22 cellular contexts compared by ENCODE assay signal in the genomic region with DNA sequence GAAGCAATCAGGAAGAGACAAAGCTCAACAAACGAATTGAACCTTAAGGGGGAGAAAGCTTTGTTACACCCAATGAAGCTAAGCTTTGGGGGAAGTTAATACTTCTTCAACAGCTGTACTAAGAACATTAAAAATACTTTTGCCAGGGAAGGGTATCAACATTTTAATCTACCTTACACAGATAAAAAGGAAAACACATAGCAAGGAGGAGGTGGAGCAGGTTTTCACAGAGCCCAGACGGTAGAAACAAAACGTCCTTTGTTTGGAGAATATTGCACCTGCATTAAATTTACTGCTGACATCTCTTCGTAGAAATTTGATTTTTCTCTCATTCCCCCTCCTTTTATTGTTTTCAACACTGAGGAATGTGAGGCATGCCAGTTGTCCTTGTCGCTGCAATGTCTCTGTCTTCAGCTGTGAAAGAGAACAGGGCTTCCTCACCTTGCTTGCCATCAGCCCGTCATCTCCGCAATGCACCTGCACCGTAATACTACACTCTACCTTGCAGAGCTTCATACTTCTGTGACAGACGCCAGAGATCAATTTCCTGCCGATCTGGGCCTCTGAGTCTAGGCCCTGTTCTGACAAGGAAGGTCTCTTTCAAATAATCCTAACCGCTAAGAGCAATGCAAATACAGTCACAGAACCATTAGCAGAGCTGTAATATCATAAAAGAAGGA.
DNase-seq lines count a peak whose midpoint lies in the region; ATAC-seq and TF ChIP-seq lines count a peak whose summit lies in the region.
"Had no signal": no experiment of that assay in that cellular context is flagged by ENCODE, and none has a peak within 500 bp of the region (broad histone marks: within the 10 kb centered on the region; RNA-seq: fewer than 3 reads in every experiment).

No MANE protein-coding gene starts in this region.

- ATAC-seq in body of pancreas (peak; percentile 42), mucosa of descending colon (peak; percentile 88), HG02763 (IDR thresholded peaks at IDR 0.05; ENCODE audit: unreplicated experiment) (no peak)
- ATAC-seq: activated CD4-positive, alpha-beta T cell treated with anti-CD3 and anti-CD28 coated beads for 36 hours; activated T-cell treated with anti-CD3 and anti-CD28 coated beads, Interleukin-2, amount 50 U/mL, for 72 hours; naive thymus-derived CD8-positive, alpha-beta T cell; sciatic nerve; stimulated activated effector memory CD8-positive, alpha-beta T cell treated with anti-CD3 and anti-CD28 coated beads, Interleukin-12 subunit alpha, Interleukin-12 subunit beta, amount 100 ng/mL, for 72 hours had no signal

- no peaks in the 10 kb centered on the region for H3K36me3 ChIP-seq in body of pancreas (replicated peaks in 1 of 2; ENCODE audit: insufficient read depth in 1 of 2, low read depth in 2 of 2)
- no peaks in the 10 kb centered on the region for H3K36me3 ChIP-seq in mucosa of descending colon (ENCODE audit: low read depth)
- no peaks in the 10 kb centered on the region for H3K36me3 ChIP-seq in tibial nerve
- H3K36me3 ChIP-seq in breast epithelium, result no peaks in the 10 kb centered on the region
- H3K36me3 ChIP-seq: pancreas had no signal

- 40% methylated on average over 11 of the region's 11 CpGs for WGBS in body of pancreas, 2 donors
- WGBS in tibial nerve, 2 donors, result 68 to 69% methylated on average over 11 of the region's 11 CpGs

- H3K9me3 ChIP-seq in body of pancreas, result no peaks in the 10 kb centered on the region
- H3K9me3 ChIP-seq in mucosa of descending colon, result no peaks in the 10 kb centered on the region
- H3K9me3 ChIP-seq in tibial nerve, result no peaks in the 10 kb centered on the region
- no peaks in the 10 kb centered on the region for H3K9me3 ChIP-seq in breast epithelium
- H3K9me3 ChIP-seq: pancreas had no signal

- H3K27me3 ChIP-seq in body of pancreas (no peaks in the 10 kb centered on the region), tibial nerve (no peaks in the 10 kb centered on the region), breast epithelium (no peaks in the 10 kb centered on the region)
- H3K27me3 ChIP-seq: pancreas had no signal

- TF ChIP-seq CTCF in body of pancreas (IDR thresholded peaks at IDR 0.05), result no peak
- no peak for TF ChIP-seq CTCF in mucosa of descending colon (IDR thresholded peaks at IDR 0.05)
- TF ChIP-seq CTCF in tibial nerve (IDR thresholded peaks at IDR 0.05), result no peak
- no peak for TF ChIP-seq CTCF in breast epithelium (IDR thresholded peaks at IDR 0.05)

- TF ChIP-seq POLR2A in body of pancreas (IDR thresholded peaks at IDR 0.05), result no peak
- TF ChIP-seq POLR2A in tibial nerve (IDR thresholded peaks at IDR 0.05), result no peak
- TF ChIP-seq POLR2A in breast epithelium (IDR thresholded peaks at IDR 0.05), result no peak

- intact Hi-C loops in body of pancreas (cut with DNase I) (no loop called here), mucosa of descending colon (cut with DNase I, micrococcal nuclease) (no loop called here), breast epithelium (cut with DNase I; ENCODE audit: low total_unique reads) (no loop called here)

- H3K4me3 ChIP-seq in body of pancreas (no peak overlapping the region), mucosa of descending colon (no peak overlapping the region), tibial nerve (no peak overlapping the region), breast epithelium (no peak overlapping the region)
- H3K4me3 ChIP-seq: pancreas had no signal

- no peaks in the 10 kb centered on the region for H3K4me1 ChIP-seq in body of pancreas
- peaks cover 5% of the 10 kb centered on the region for H3K4me1 ChIP-seq in mucosa of descending colon (ENCODE audit: low read depth)
- no peaks in the 10 kb centered on the region for H3K4me1 ChIP-seq in tibial nerve
- H3K4me1 ChIP-seq in breast epithelium, result no peaks in the 10 kb centered on the region

- no peak for TF ChIP-seq EP300 in tibial nerve (IDR thresholded peaks at IDR 0.05)

- DNase-seq in DMS53 (lab: John Stamatoyannopoulos, UW) (peak; percentile 67), NCI-H2029 (lab: John Stamatoyannopoulos, UW) (peak; percentile 79), body of pancreas (no peak), mucosa of descending colon (peak in 1 of 3 donors; percentile 36), tibial nerve (ENCODE audit: low spot score in 2 of 2) (no peak), breast epithelium (ENCODE audit: low spot score in 2 of 2) (no peak), NCI-H82 treated with DMSO at 0.1 percent for 48 hours (lab: John Stamatoyannopoulos, UW; ENCODE audit: unreplicated experiment) (no peak)
- DNase-seq: activated CD4-positive, alpha-beta T cell treated with anti-CD3 and anti-CD28 coated beads for 36 hours; activated naive CD4-positive, alpha-beta T cell treated with anti-CD3 and anti-CD28 coated beads, Interleukin-2, amount 10 ng/mL, durations not matched to agents 7 days and 5 days; activated T-cell treated with anti-CD3 and anti-CD28 coated beads, Interleukin-2, amount 50 U/mL, for 72 hours; anterior cingulate cortex; central memory CD4-positive, alpha-beta T cell; DMS 273 treated with DMSO at 0.1 percent for 48 hours; naive thymus-derived CD8-positive, alpha-beta T cell; NCI-H1694; pancreas; SW 1271 had no signal

- peak overlapping the region in 3 of 4 donors; percentile 4 to 56 (median 50) for H3K27ac ChIP-seq in body of pancreas
- no peak overlapping the region for H3K27ac ChIP-seq in tibial nerve
- no peak overlapping the region for H3K27ac ChIP-seq in breast epithelium
- H3K27ac ChIP-seq: C4-2B, epithelial cell of prostate had no signal

Comparison
In these comparisons a context has a peak if more than half of its experiments do, and no peak if none do; other contexts are left out.
1. DNase-seq: peak in DMS53 (single experiment) and NCI-H2029 (single experiment); none in body of pancreas (0 of 4), tibial nerve (0 of 2), breast epithelium (0 of 2) and NCI-H82 treated with DMSO at 0.1 percent for 48 hours (single experiment).
2. H3K27ac ChIP-seq: peak in body of pancreas (3 of 4); none in tibial nerve (0 of 4) and breast epithelium (0 of 2).